In genomic region chr15:86162172-86162591, GRCh38 we compare ENCODE assay signal across 32 cellular contexts.
DNase-seq lines count a peak whose midpoint lies in the region; ATAC-seq and TF ChIP-seq lines count a peak whose summit lies in the region.
"Had no signal": no experiment of that assay in that cellular context is flagged by ENCODE, and none has a peak within 500 bp of the region (broad histone marks: within the 10 kb centered on the region; RNA-seq: fewer than 3 reads in every experiment).

No MANE protein-coding gene starts in this region.

- H3K4me1 Mint-ChIP-seq in naive thymus-derived CD4-positive, alpha-beta T cell = no peaks in the 10 kb centered on the region
- H3K4me1 Mint-ChIP-seq: activated CD4-positive, alpha-beta memory T cell treated with anti-CD3 and anti-CD28 coated beads, Interleukin-2, amount 10 ng/mL, durations not matched to agents 7 days and 5 days; memory B cell had no signal

- H3K27ac ChIP-seq in psoas muscle = peak overlapping the region; percentile 92
- no peak overlapping the region for H3K27ac ChIP-seq in naive thymus-derived CD4-positive, alpha-beta T cell (ENCODE audit: low read depth, low read length)
- H3K27ac ChIP-seq: body of pancreas, PC-9, sigmoid colon, tibial nerve had no signal

- peaks cover 77% of the 10 kb centered on the region for H3K4me1 ChIP-seq in psoas muscle
- H3K4me1 ChIP-seq in naive thymus-derived CD4-positive, alpha-beta T cell (ENCODE audit: control insufficient read depth in 2 of 2, insufficient read depth in 2 of 2, low read length in 2 of 2) = no peaks in the 10 kb centered on the region
- H3K4me1 ChIP-seq: BE2C, body of pancreas, HAP-1, tibial nerve had no signal

- intact Hi-C loops in left cardiac atrium (cut with DNase I) = no loop called here
- intact Hi-C loops in psoas muscle (cut with DNase I) = loop anchor here in 1 of 2 donors (1.0 to 5.0 kb wide), 2 partner anchors 83 to 375 kb away; partner anchors contain the start of gene AGBL1
- intact Hi-C loops in naive thymus-derived CD4-positive, alpha-beta T cell (cut with micrococcal nuclease) = no loop called here

- H3K27me3 ChIP-seq in psoas muscle (ENCODE audit: insufficient read depth in 3 of 3, low read length in 2 of 3) = no peaks in the 10 kb centered on the region
- no peaks in the 10 kb centered on the region for H3K27me3 ChIP-seq in naive thymus-derived CD4-positive, alpha-beta T cell (ENCODE audit: control insufficient read depth in 2 of 2, insufficient read depth in 2 of 2, low read length in 2 of 2)
- H3K27me3 ChIP-seq: BE2C, body of pancreas, sigmoid colon, tibial nerve had no signal

- 13 to 29% (median 28%) methylated on average over 2 of the region's 2 CpGs for WGBS in psoas muscle, 3 donors

- no peak overlapping the region for H3K4me3 Mint-ChIP-seq in naive thymus-derived CD4-positive, alpha-beta T cell
- H3K4me3 Mint-ChIP-seq: activated CD4-positive, alpha-beta memory T cell treated with anti-CD3 and anti-CD28 coated beads, Interleukin-2, amount 10 ng/mL, durations not matched to agents 7 days and 5 days; memory B cell had no signal

- ATAC-seq in left cardiac atrium (peak; percentile 30 to 91), psoas muscle (peak; percentile 80 to 86 (median 85)), HG03025 (IDR thresholded peaks at IDR 0.05; ENCODE audit: low FRiP score, unreplicated experiment) (no peak)
- no peak for ATAC-seq in naive thymus-derived CD4-positive, alpha-beta T cell
- ATAC-seq: body of pancreas, left colon had no signal

- POLR2A ChIA-PET in naive thymus-derived CD4-positive, alpha-beta T cell (lab: Charles Lee) = no interaction called here

- TF ChIP-seq CTCF in psoas muscle (IDR thresholded peaks at IDR 0.05) = no peak

- no peak overlapping the region for H3K27ac Mint-ChIP-seq in naive thymus-derived CD4-positive, alpha-beta T cell
- H3K27ac Mint-ChIP-seq: activated CD4-positive, alpha-beta memory T cell treated with anti-CD3 and anti-CD28 coated beads, Interleukin-2, amount 10 ng/mL, durations not matched to agents 7 days and 5 days; memory B cell; progenitor cell of endocrine pancreas had no signal

- no peaks in the 10 kb centered on the region for H3K36me3 Mint-ChIP-seq in naive thymus-derived CD4-positive, alpha-beta T cell
- H3K36me3 Mint-ChIP-seq: memory B cell had no signal

- H3K9me3 ChIP-seq in psoas muscle = no peaks in the 10 kb centered on the region
- H3K9me3 ChIP-seq in naive thymus-derived CD4-positive, alpha-beta T cell (ENCODE audit: control insufficient read depth in 2 of 3, low read length in 3 of 3) = no peaks in the 10 kb centered on the region
- H3K9me3 ChIP-seq: BE2C, body of pancreas, HAP-1, sigmoid colon, tibial nerve had no signal

- no peak overlapping the region for H3K4me3 ChIP-seq in psoas muscle
- no peak overlapping the region for H3K4me3 ChIP-seq in naive thymus-derived CD4-positive, alpha-beta T cell (ENCODE audit: low read length)
- H3K4me3 ChIP-seq: body of pancreas, dorsolateral prefrontal cortex, HAP-1, PC-9, sigmoid colon, tibial nerve had no signal

- peak; percentile 5 for DNase-seq in DMS 273 treated with DMSO at 0.1 percent for 48 hours (lab: John Stamatoyannopoulos, UW)
- DNase-seq in NCI-H82 treated with DMSO at 0.1 percent for 48 hours (lab: John Stamatoyannopoulos, UW; ENCODE audit: unreplicated experiment) = peak; percentile 17
- peak; percentile 55 for DNase-seq in left cardiac atrium
- peak; percentile 75 to 93 for DNase-seq in psoas muscle
- no peak for DNase-seq in naive thymus-derived CD4-positive, alpha-beta T cell
- no peak for DNase-seq in glomerular visceral epithelial cell (ENCODE audit: extremely low spot score)
- no peak for DNase-seq in NCI-H510A (lab: John Stamatoyannopoulos, UW)
- DNase-seq: ACHN; activated CD4-positive, alpha-beta memory T cell treated with anti-CD3 and anti-CD28 coated beads, Interleukin-2, amount 10 ng/mL, durations not matched to agents 7 days and 5 days; activated CD8-positive, alpha-beta memory T cell treated with anti-CD3 and anti-CD28 coated beads, Interleukin-2, amount 50 U/mL, for 48 hours; activated naive CD4-positive, alpha-beta T cell treated with anti-CD3 and anti-CD28 coated beads, Interleukin-2, amount 50 U/mL, for 16 hours; BE2C; body of pancreas; DMS53; foreskin melanocyte; hippocampal formation; Karpas-422; left colon; NCI-H1048; NCI-H1694; NCI-H2171; NCI-H526; PC-9; SHP77; sigmoid colon; stimulated activated CD4-positive, alpha-beta T cell treated with anti-CD3 and anti-CD28 coated beads, Interleukin-4, amount 100 ng/mL, for 24 hours had no signal

- CTCF ChIA-PET in naive thymus-derived CD4-positive, alpha-beta T cell (lab: Charles Lee) = no interaction called here

- no peaks in the 10 kb centered on the region for H3K36me3 ChIP-seq in psoas muscle (ENCODE audit: insufficient read depth in 1 of 2, low read depth in 1 of 2)
- H3K36me3 ChIP-seq in naive thymus-derived CD4-positive, alpha-beta T cell (ENCODE audit: control insufficient read depth in 2 of 3, insufficient read depth in 3 of 3, low read length in 3 of 3) = no peaks in the 10 kb centered on the region
- H3K36me3 ChIP-seq: BE2C, HAP-1, sigmoid colon, tibial nerve had no signal

- H3K27me3 Mint-ChIP-seq in naive thymus-derived CD4-positive, alpha-beta T cell = peaks cover 0 to 26% (median 15%) of the 10 kb centered on the region in 5 donors
- H3K27me3 Mint-ChIP-seq: activated CD4-positive, alpha-beta memory T cell treated with anti-CD3 and anti-CD28 coated beads, Interleukin-2, amount 10 ng/mL, durations not matched to agents 7 days and 5 days; progenitor cell of endocrine pancreas had no signal

- H3K9me3 Mint-ChIP-seq in naive thymus-derived CD4-positive, alpha-beta T cell = peaks cover 0 to 3% (median 0%) of the 10 kb centered on the region in 11 donors
- H3K9me3 Mint-ChIP-seq: activated CD4-positive, alpha-beta memory T cell treated with anti-CD3 and anti-CD28 coated beads, Interleukin-2, amount 10 ng/mL, durations not matched to agents 7 days and 5 days had no signal

Comparison
In these comparisons a context has a peak if more than half of its experiments do, and no peak if none do; other contexts are left out.
1. DNase-seq: peak in DMS 273 treated with DMSO at 0.1 percent for 48 hours (single experiment), NCI-H82 treated with DMSO at 0.1 percent for 48 hours (single experiment), left cardiac atrium (single experiment) and psoas muscle (2 of 2); none in naive thymus-derived CD4-positive, alpha-beta T cell (0 of 9), glomerular visceral epithelial cell (single experiment) and NCI-H510A (single experiment).
2. ATAC-seq: peak in left cardiac atrium (2 of 2) and psoas muscle (4 of 4); none in HG03025 (single experiment) and naive thymus-derived CD4-positive, alpha-beta T cell (single experiment).